Comparison of ENCODE assay signal across 20 cellular contexts in the genomic region with DNA sequence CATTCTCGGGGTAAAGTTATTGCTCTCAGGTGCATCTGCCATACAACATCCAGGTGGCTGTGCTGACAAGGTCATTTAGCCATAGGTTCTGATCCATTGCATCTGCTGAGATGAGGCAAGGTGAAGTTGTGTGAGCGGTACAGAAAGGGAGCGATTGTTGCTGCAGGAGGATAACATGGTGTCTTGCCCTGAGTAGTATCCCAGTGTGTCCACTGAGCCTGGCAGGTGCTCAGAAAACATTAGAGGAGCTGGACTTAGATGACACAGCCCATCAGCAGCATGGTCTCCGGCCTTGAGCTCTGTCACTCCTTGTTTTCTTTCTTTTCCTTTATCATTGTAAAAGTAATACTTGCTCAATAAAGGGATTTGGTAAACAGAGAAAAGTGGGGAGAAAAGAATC.
DNase-seq lines count a peak whose midpoint lies in the region; ATAC-seq and TF ChIP-seq lines count a peak whose summit lies in the region.
"Had no signal": no experiment of that assay in that cellular context is flagged by ENCODE, and none has a peak within 500 bp of the region (broad histone marks: within the 10 kb centered on the region; RNA-seq: fewer than 3 reads in every experiment).

No MANE protein-coding gene starts in this region.

- no CpG with 5 or more reads among the region's 4 CpGs for WGBS in trophoblast cell (ENCODE audit: extremely low coverage, insufficient coverage, insufficient read length)

- no peak overlapping the region for H2AFZ ChIP-seq in trophoblast cell (ENCODE audit: insufficient read depth, low read length, poor library complexity)

- no peak overlapping the region for H2BK5ac ChIP-seq in trophoblast cell (ENCODE audit: low read depth, low read length, poor library complexity)

- H3K9ac ChIP-seq in trophoblast cell (ENCODE audit: low read length), result no peak overlapping the region
- H3K9ac ChIP-seq: BLaER1 had no signal

- H4K12ac ChIP-seq in trophoblast cell (ENCODE audit: low read depth, low read length), result no peak overlapping the region

- peaks cover 5% of the 10 kb centered on the region for H3K79me2 ChIP-seq in trophoblast cell (ENCODE audit: control insufficient read depth, insufficient read depth, low read length, poor library complexity)

- peak overlapping the region; percentile 42 for H2AK5ac ChIP-seq in trophoblast cell (ENCODE audit: low read length)

- no peak overlapping the region for H3K4me3 Mint-ChIP-seq in activated T-cell treated with anti-CD3 and anti-CD28 coated beads, Interleukin-2, amount 50 U/mL, for 4 hours
- H3K4me3 Mint-ChIP-seq: CD14-positive monocyte; CD4-positive, alpha-beta memory T cell; CD4-positive, CD25-positive, alpha-beta regulatory T cell; CD8-positive, alpha-beta memory T cell had no signal

- no peaks in the 10 kb centered on the region for H3K27me3 ChIP-seq in RWPE2 (ENCODE audit: insufficient read depth, poor library complexity, severe bottlenecking)
- no peaks in the 10 kb centered on the region for H3K27me3 ChIP-seq in trophoblast cell (ENCODE audit: insufficient read depth, low read length)
- H3K27me3 ChIP-seq: BE2C, BLaER1 had no signal

- H3K14ac ChIP-seq in trophoblast cell (ENCODE audit: low read length), result peak overlapping the region; percentile 38

- peaks cover 6% of the 10 kb centered on the region for H3K27me3 Mint-ChIP-seq in activated T-cell treated with anti-CD3 and anti-CD28 coated beads, Interleukin-2, amount 50 U/mL, for 4 hours (ENCODE audit: low read depth)
- H3K27me3 Mint-ChIP-seq: CD4-positive, CD25-positive, alpha-beta regulatory T cell had no signal

- peaks cover 12% of the 10 kb centered on the region for H3K4me1 ChIP-seq in RWPE2 (ENCODE audit: insufficient read depth, poor library complexity, severe bottlenecking)
- H3K4me1 ChIP-seq in trophoblast cell (ENCODE audit: control insufficient read depth in 1 of 2, insufficient read depth in 2 of 2, low read length in 2 of 2), result peaks cover 32 to 40% of the 10 kb centered on the region in 2 experiments
- H3K4me1 ChIP-seq in mucosa of descending colon (ENCODE audit: low read depth), result no peaks in the 10 kb centered on the region
- H3K4me1 ChIP-seq: BE2C had no signal

- H3K4me3 ChIP-seq in RWPE2 (ENCODE audit: severe bottlenecking) (no peak overlapping the region), trophoblast cell (ENCODE audit: low read depth, low read length) (no peak overlapping the region), mucosa of descending colon (no peak overlapping the region)
- H3K4me3 ChIP-seq: BLaER1 had no signal

- H3K79me1 ChIP-seq in trophoblast cell (ENCODE audit: low read length), result peaks cover 36% of the 10 kb centered on the region

- H3K27ac ChIP-seq in RWPE2 (ENCODE audit: poor library complexity, severe bottlenecking) (no peak overlapping the region), trophoblast cell (ENCODE audit: low read depth, low read length) (no peak overlapping the region)
- H3K27ac ChIP-seq: BLaER1 had no signal

- ATAC-seq in RWPE2 (ENCODE audit: low read depth), result no peak
- no peak for ATAC-seq in left lobe of liver
- no peak for ATAC-seq in mucosa of descending colon
- ATAC-seq in activated T-cell treated with anti-CD3 and anti-CD28 coated beads, Interleukin-2, amount 50 U/mL, for 4 hours, result no peak

- H4K91ac ChIP-seq in trophoblast cell (ENCODE audit: low read depth, low read length), result peak overlapping the region; percentile 42

- TF ChIP-seq CTCF in RWPE2 (IDR thresholded peaks at IDR 0.05; ENCODE audit: poor library complexity, severe bottlenecking), result no peak
- no peak for TF ChIP-seq CTCF in mucosa of descending colon (IDR thresholded peaks at IDR 0.05)

- no peak overlapping the region for H3K23ac ChIP-seq in trophoblast cell (ENCODE audit: low read length)

- H3K36me3 Mint-ChIP-seq in activated T-cell treated with anti-CD3 and anti-CD28 coated beads, Interleukin-2, amount 50 U/mL, for 4 hours (ENCODE audit: insufficient read depth), result no peaks in the 10 kb centered on the region
- H3K36me3 Mint-ChIP-seq: CD14-positive monocyte; CD4-positive, alpha-beta memory T cell; CD4-positive, CD25-positive, alpha-beta regulatory T cell; CD8-positive, alpha-beta memory T cell had no signal

- peak overlapping the region; percentile 16 for H3K18ac ChIP-seq in trophoblast cell (ENCODE audit: low read length)

- H2BK12ac ChIP-seq in trophoblast cell (ENCODE audit: low read length), result peak overlapping the region; percentile 67

- no peaks in the 10 kb centered on the region for H3K36me3 ChIP-seq in RWPE2 (ENCODE audit: low read depth)
- no peaks in the 10 kb centered on the region for H3K36me3 ChIP-seq in trophoblast cell (ENCODE audit: control insufficient read depth in 1 of 2, insufficient read depth in 2 of 2, low read length in 2 of 2)
- H3K36me3 ChIP-seq in mucosa of descending colon (ENCODE audit: low read depth), result no peaks in the 10 kb centered on the region
- H3K36me3 ChIP-seq: BE2C, BLaER1 had no signal

- H3K4me2 ChIP-seq in trophoblast cell (ENCODE audit: low read length), result no peak overlapping the region
- H3K4me2 ChIP-seq: BLaER1 had no signal

- H3K9me3 ChIP-seq in RWPE2 (ENCODE audit: severe bottlenecking) (no peaks in the 10 kb centered on the region), trophoblast cell (ENCODE audit: insufficient read depth, low read depth, low read length) (peaks cover 2% of the 10 kb centered on the region), mucosa of descending colon (peaks cover 5% of the 10 kb centered on the region)
- H3K9me3 ChIP-seq: BE2C, BLaER1 had no signal

- no peak overlapping the region for H4K8ac ChIP-seq in trophoblast cell (ENCODE audit: low read depth, low read length)

- peak; percentile 11 for DNase-seq in RWPE2 (ENCODE audit: low spot score)
- DNase-seq in left lobe of liver (ENCODE audit: low spot score), result peak; percentile 11
- DNase-seq in trophoblast cell, result no peak
- DNase-seq in mucosa of descending colon, result no peak
- DNase-seq in activated T-cell treated with anti-CD3 and anti-CD28 coated beads, Interleukin-2, amount 50 U/mL, for 4 hours, result no peak
- no peak for DNase-seq in stimulated activated naive CD4-positive, alpha-beta T cell (lab: John Stamatoyannopoulos, UW)
- DNase-seq in NCI-H2196 (lab: John Stamatoyannopoulos, UW; ENCODE audit: unreplicated experiment), result no peak
- DNase-seq: 8988T; ACHN; BE2C; C1 segment of cervical spinal cord; CD4-positive, alpha-beta memory T cell; CD4-positive, CD25-positive, alpha-beta regulatory T cell; CD8-positive, alpha-beta memory T cell; COR-L47; DMS 273 treated with DMSO at 0.1 percent for 48 hours; DMS79 treated with DMSO at 0.1 percent for 48 hours; GF-D8 had no signal

- peak overlapping the region; percentile 54 for H2BK120ac ChIP-seq in trophoblast cell (ENCODE audit: insufficient read depth, low read length, poor library complexity)

- no peaks in the 10 kb centered on the region for H3K9me3 Mint-ChIP-seq in activated T-cell treated with anti-CD3 and anti-CD28 coated beads, Interleukin-2, amount 50 U/mL, for 4 hours

- intact Hi-C loops in mucosa of descending colon (cut with DNase I, micrococcal nuclease), result no loop called here

- peak overlapping the region; percentile 3 for H3K4ac ChIP-seq in trophoblast cell (ENCODE audit: low read depth, low read length)

- no peaks in the 10 kb centered on the region for H3K4me1 Mint-ChIP-seq in activated T-cell treated with anti-CD3 and anti-CD28 coated beads, Interleukin-2, amount 50 U/mL, for 4 hours (ENCODE audit: low read depth)
- H3K4me1 Mint-ChIP-seq: CD14-positive monocyte; CD4-positive, CD25-positive, alpha-beta regulatory T cell; CD8-positive, alpha-beta memory T cell had no signal

Comparison
In these comparisons a context has a peak if more than half of its experiments do, and no peak if none do; other contexts are left out.
1. DNase-seq: peak in RWPE2 (single experiment) and left lobe of liver (single experiment); none in trophoblast cell (0 of 2), mucosa of descending colon (0 of 3), activated T-cell treated with anti-CD3 and anti-CD28 coated beads, Interleukin-2, amount 50 U/mL, for 4 hours (single experiment), stimulated activated naive CD4-positive, alpha-beta T cell (0 of 6) and NCI-H2196 (single experiment).